1 cellular context compared by ENCODE assay signal in genomic region chr17:74975943-74976342, GRCh38.
TF ChIP-seq lines count a peak whose summit lies in the region.

No MANE protein-coding gene starts in this region.

TF ChIP-seq in K562, 482 proteins besides CTCF, POLR2A, EP300 and RAD21:
- TF ChIP-seq PURB (CRISPR knock-in tag; IDR thresholded peaks at IDR 0.05; ENCODE audit: low read depth) (no peak), ASH1L (IDR thresholded peaks at IDR 0.05; ENCODE audit: borderline replicate concordance, low read depth, partially characterized antibody) (no peak), ZNF408 (CRISPR knock-in tag; IDR thresholded peaks at IDR 0.05; ENCODE audit: low read depth) (no peak), BCOR (IDR thresholded peaks at IDR 0.05) (no peak), SNAPC5 (CRISPR knock-in tag; IDR thresholded peaks at IDR 0.05) (no peak), ZNF146 (CRISPR knock-in tag; IDR thresholded peaks at IDR 0.05; ENCODE audit: unreplicated experiment) (no peak), MYC (IDR thresholded peaks at IDR 0.05; ENCODE audit: low read depth, low read length) (no peak), MYC (CRISPR knock-in tag; IDR thresholded peaks at IDR 0.05; ENCODE audit: borderline replicate concordance, low read depth) (no peak), EHMT2 (IDR thresholded peaks at IDR 0.05) (no peak), KAT8 (IDR thresholded peaks at IDR 0.05; ENCODE audit: low read depth) (no peak)
